In genomic region chr13:52603316-52603715, GRCh38 we compare ENCODE assay signal across 4 cellular contexts. TPM values are rescaled to one million over a fixed set of nuclear protein-coding genes. Genes with fewer than 3 reads are reported as not detected.
DNase-seq lines count a peak whose midpoint lies in the region; ATAC-seq, FAIRE-seq and TF ChIP-seq lines count a peak whose summit lies in the region.
"Not testable (repeated sequence)": the region's sequence is repeated elsewhere in the genome, so short reads cannot be mapped to it uniquely, and the experiment has no call there.

No MANE protein-coding gene starts in this region.

- peak; percentile 84 for ATAC-seq in left lobe of liver

- H3K9me3 ChIP-seq in liver (ENCODE audit: control insufficient read depth in 4 of 4, low read length in 3 of 4): not testable (repeated sequence)

- peaks cover 24% of the 10 kb centered on the region for H3K4me1 Mint-ChIP-seq in nephron

- H3K9ac ChIP-seq in liver (ENCODE audit: low read depth in 1 of 2, low read length in 2 of 2): not testable (repeated sequence)

- WGBS in liver: 46% methylated on average over 2 of the region's 4 CpGs

- H3K4me3 ChIP-seq in bronchial epithelial cell (ENCODE audit: low read depth, low read length); liver (ENCODE audit: low read depth in 1 of 3, low read length in 3 of 3): not testable (repeated sequence)

- not testable (repeated sequence) for H3K4me1 ChIP-seq in liver (ENCODE audit: control insufficient read depth in 4 of 4, insufficient read depth in 4 of 4, low read length in 3 of 4)

- not testable (repeated sequence) for H3K9me3 Mint-ChIP-seq in nephron

- not testable (repeated sequence) for H3K27me3 ChIP-seq in bronchial epithelial cell (ENCODE audit: control insufficient read depth, insufficient read depth, low read length); liver (ENCODE audit: control insufficient read depth in 4 of 4, insufficient read depth in 4 of 4, low read length in 3 of 4)

- FAIRE-seq in bronchial epithelial cell (lab: Jason Lieb, UNC): peak; percentile 7

- H3K36me3 Mint-ChIP-seq in nephron (ENCODE audit: low read depth): not testable (repeated sequence)

- H3K27me3 Mint-ChIP-seq in nephron (ENCODE audit: low read depth): not testable (repeated sequence)

- H3K4me3 Mint-ChIP-seq in nephron: peak overlapping the region in 2 of 3 experiments; percentile 22 to 58

- not testable (repeated sequence) for TF ChIP-seq CTCF in bronchial epithelial cell (IDR thresholded peaks at IDR 0.05; ENCODE audit: insufficient read depth, low read length, severe bottlenecking); liver (IDR thresholded peaks at IDR 0.05; ENCODE audit: low read depth, low read length, missing input control); nephron (IDR thresholded peaks at IDR 0.05; ENCODE audit: unreplicated experiment in 3 of 3)

- H3K36me3 ChIP-seq in bronchial epithelial cell (ENCODE audit: control insufficient read depth, insufficient read depth, low read length); liver (ENCODE audit: control insufficient read depth in 4 of 4, insufficient read depth in 3 of 4, low read depth in 1 of 4, low read length in 3 of 4): not testable (repeated sequence)

- H3K27ac Mint-ChIP-seq in nephron: not testable (repeated sequence)

- DNase-seq in bronchial epithelial cell (ENCODE audit: low read depth); left lobe of liver (ENCODE audit: low spot score): not testable (repeated sequence)

- not testable (repeated sequence) for H3K27ac ChIP-seq in liver (ENCODE audit: low read depth in 1 of 2, low read length in 2 of 2)

- TF ChIP-seq RAD21 in liver (IDR thresholded peaks at IDR 0.05): not testable (repeated sequence)

TF ChIP-seq in liver, 16 proteins besides CTCF, POLR2A, EP300 and RAD21:
- peak; percentile 36 for TF ChIP-seq YY1 (IDR thresholded peaks at IDR 0.05)
- peak; percentile 38 to 43 for TF ChIP-seq RXRA (IDR thresholded peaks at IDR 0.05)

RNA-seq across cellular contexts. Expression of gene HNRNPA1L2, which starts 38.9 kb away (rescaled TPM):
- total RNA-seq in bronchial epithelial cell (3.7 and 3.8 TPM in 2 replicates), left lobe of liver (1.3 TPM), liver (1 to 10 TPM; 1.0 to 1.4 TPM)
- polyA plus RNA-seq in liver: 1 to 10 TPM in 1 of 2 donors, under 1 TPM in 1; 0.81 to 2.4 TPM

RNA-seq across cellular contexts. Expression of gene SUGT1, which starts 49.3 kb away (rescaled TPM):
- total RNA-seq in bronchial epithelial cell: 25.7 and 25.8 TPM in 2 replicates
- 16.7 TPM for total RNA-seq in left lobe of liver
- total RNA-seq in liver: 10 to 100 TPM; 17.2 to 24.4 TPM
- polyA plus RNA-seq in liver: 10 to 100 TPM; 15.5 to 24.9 TPM
